In the genomic region with DNA sequence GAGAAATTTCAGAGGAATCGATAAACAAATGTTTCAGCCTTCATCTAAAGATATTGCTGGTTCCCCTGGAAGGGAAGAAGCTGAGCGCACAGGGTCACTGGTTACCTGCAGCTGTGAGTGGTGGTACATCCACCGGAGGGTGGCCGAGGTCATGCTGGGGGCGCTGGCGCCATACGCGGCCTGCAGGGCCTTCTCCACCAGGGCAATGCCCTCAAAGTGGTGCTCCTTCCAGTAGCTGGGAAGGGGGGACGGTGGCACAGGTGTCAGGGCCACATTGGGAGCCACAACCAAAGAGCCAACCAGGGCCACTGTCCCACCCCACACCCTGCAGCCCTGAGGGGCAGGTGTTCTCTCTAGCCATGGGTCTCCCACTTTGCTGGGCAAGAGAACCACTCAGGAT, we compare ENCODE assay signal across 26 cellular contexts.
"Had no signal": no experiment of that assay in that cellular context is flagged by ENCODE, and none has a peak within 500 bp of the region (broad histone marks: within the 10 kb centered on the region; RNA-seq: fewer than 3 reads in every experiment).

No MANE protein-coding gene starts in this region.

- H3K36me3 ChIP-seq: gastrocnemius medialis, heart left ventricle, heart right ventricle had no signal

- H3K9me3 ChIP-seq: esophagus muscularis mucosa, esophagus squamous epithelium, gastrocnemius medialis, gastroesophageal sphincter, heart left ventricle, heart right ventricle had no signal

- H3K4me1 ChIP-seq: foreskin keratinocyte had no signal

- H3K4me3 ChIP-seq: coronary artery, dorsolateral prefrontal cortex, esophagus muscularis mucosa, esophagus squamous epithelium, gastrocnemius medialis, gastroesophageal sphincter, heart left ventricle, heart right ventricle had no signal

- DNase-seq: cortex of kidney; dermis blood vessel endothelial cell; dorsolateral prefrontal cortex; effector CD4-positive, alpha-beta T cell; effector CD8-positive, alpha-beta T cell; effector memory CD4-positive, alpha-beta T cell; effector memory CD8-positive, alpha-beta T cell; endodermal cell; erythroblast; esophagus squamous epithelium; foreskin fibroblast; foreskin keratinocyte; foreskin melanocyte; gastrocnemius medialis; glutamatergic neuron; head of caudate nucleus; heart left ventricle; heart right ventricle had no signal

- H3K27ac ChIP-seq: coronary artery, dorsolateral prefrontal cortex, epithelial cell of prostate, esophagus muscularis mucosa, esophagus squamous epithelium, foreskin keratinocyte, gastrocnemius medialis, gastroesophageal sphincter, heart left ventricle, heart right ventricle had no signal

- FAIRE-seq: colon, endometrium, endothelial cell of umbilical vein, frontal cortex had no signal

- H3K27me3 ChIP-seq: dorsolateral prefrontal cortex, esophagus muscularis mucosa, esophagus squamous epithelium, gastrocnemius medialis, gastroesophageal sphincter, heart left ventricle had no signal
